In the genomic region with DNA sequence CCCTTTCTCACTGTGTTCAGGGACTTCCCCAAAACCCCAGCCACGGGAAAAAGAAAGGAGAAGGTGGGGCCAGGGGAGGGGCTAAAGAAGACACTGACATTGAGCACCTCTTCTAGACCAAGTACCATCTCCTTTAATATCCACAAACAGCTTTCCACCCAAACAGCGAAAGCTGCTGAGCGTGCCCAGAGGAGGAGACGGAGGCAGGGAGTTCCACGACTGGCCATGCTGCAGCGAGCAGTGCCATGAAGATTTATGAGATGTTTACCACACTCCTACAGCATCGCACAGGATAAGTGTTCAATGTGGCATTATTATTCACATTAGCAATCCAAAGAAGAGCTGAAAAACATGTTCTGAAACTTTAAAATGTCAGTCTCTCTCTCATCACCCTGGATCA, we compare ENCODE assay signal across 14 cellular contexts.
A peak's percentile ranks its signal among the peaks of the same experiment; 100 is the strongest.
DNase-seq lines count a peak whose midpoint lies in the region; ATAC-seq and TF ChIP-seq lines count a peak whose summit lies in the region.
"Had no signal": no experiment of that assay in that cellular context is flagged by ENCODE, and none has a peak within 500 bp of the region (broad histone marks: within the 10 kb centered on the region; RNA-seq: fewer than 3 reads in every experiment).

No MANE protein-coding gene starts in this region.

- H3K36me3 ChIP-seq in cardiac muscle cell (no peaks in the 10 kb centered on the region), fibroblast of lung (ENCODE audit: control insufficient read depth, insufficient read depth, low read length) (no peaks in the 10 kb centered on the region), vagina (no peaks in the 10 kb centered on the region)

- no peak overlapping the region for H3K4me3 Mint-ChIP-seq in endothelial cell (ENCODE audit: unreplicated experiment)
- H3K4me3 Mint-ChIP-seq: stimulated activated memory B cell treated with anti-CD40 and anti-IgM and Interleukin-4, amounts not matched to agents 10 μg/mL and 1 μg/mL and 100 μg/mL, for 72 hours; T-helper 17 cell had no signal

- peaks cover 3% of the 10 kb centered on the region for H3K4me1 Mint-ChIP-seq in endothelial cell (ENCODE audit: unreplicated experiment)
- H3K4me1 Mint-ChIP-seq: stimulated activated memory B cell treated with anti-CD40 and anti-IgM and Interleukin-4, amounts not matched to agents 10 μg/mL and 1 μg/mL and 100 μg/mL, for 72 hours had no signal

- H3K27me3 ChIP-seq in cardiac muscle cell (no peaks in the 10 kb centered on the region), fibroblast of lung (ENCODE audit: control insufficient read depth, insufficient read depth, low read length) (no peaks in the 10 kb centered on the region), vagina (no peaks in the 10 kb centered on the region)

- peaks cover 7% of the 10 kb centered on the region for H3K36me3 Mint-ChIP-seq in endothelial cell (ENCODE audit: low read depth, unreplicated experiment)

- H3K4me2 ChIP-seq in fibroblast of lung (ENCODE audit: extremely low read depth, insufficient read depth, low read length), result peak overlapping the region; percentile 60

- no peak for TF ChIP-seq POLR2A in vagina (IDR thresholded peaks at IDR 0.05)

- H2AFZ ChIP-seq in fibroblast of lung (ENCODE audit: low read length), result no peak overlapping the region
- H2AFZ ChIP-seq: parathyroid adenoma had no signal

- TF ChIP-seq CTCF in cardiac muscle cell (IDR thresholded peaks at IDR 0.05; ENCODE audit: low read depth, low read length) (no peak), fibroblast of lung (conservative IDR thresholded peaks at IDR 0.05 in 1 of 2, IDR thresholded peaks at IDR 0.05 in 1 of 2; ENCODE audit: low read depth in 1 of 2, low read length in 2 of 2) (no peak), omental fat pad (IDR thresholded peaks at IDR 0.05) (no peak), vagina (IDR thresholded peaks at IDR 0.05) (no peak), endothelial cell (IDR thresholded peaks at IDR 0.05; ENCODE audit: unreplicated experiment) (no peak)

- DNase-seq in cardiac muscle cell (ENCODE audit: low read depth in 1 of 2, low spot score in 1 of 2) (no peak), cardiac septum (ENCODE audit: low spot score) (no peak), fibroblast of lung (ENCODE audit: low read depth in 2 of 2) (no peak), omental fat pad (ENCODE audit: low spot score) (no peak), vagina (ENCODE audit: extremely low spot score in 2 of 2) (no peak), endothelial cell (ENCODE audit: low spot score) (no peak), NCI-H1105 (lab: John Stamatoyannopoulos, UW) (no peak)
- DNase-seq: NCI-H187 treated with DMSO at 0.1 percent for 48 hours; NCI-H524 treated with DMSO at 0.1 percent for 48 hours; stimulated activated CD4-positive, alpha-beta T cell treated with anti-CD3 and anti-CD28 coated beads, Interleukin-12 subunit alpha, Interleukin-12 subunit beta, amount 100 ng/mL, for 4 hours; T-helper 17 cell had no signal

- H3K4me3 ChIP-seq in cardiac muscle cell (no peak overlapping the region), fibroblast of lung (replicated peaks in 1 of 4; ENCODE audit: control extremely low read depth in 1 of 4, insufficient read depth in 1 of 4, low read depth in 3 of 4, low read length in 4 of 4) (no peak overlapping the region), vagina (peak overlapping the region in 1 of 2 donors; percentile 35)

- no peaks in the 10 kb centered on the region for H3K79me2 ChIP-seq in fibroblast of lung (ENCODE audit: control insufficient read depth, insufficient read depth, low read length)
- H3K79me2 ChIP-seq: parathyroid adenoma had no signal

- H3K4me1 ChIP-seq in cardiac muscle cell (ENCODE audit: low read depth) (peaks cover 18% of the 10 kb centered on the region), fibroblast of lung (ENCODE audit: control insufficient read depth, extremely low read depth, insufficient read depth, low read length) (no peaks in the 10 kb centered on the region), vagina (peaks cover 7% of the 10 kb centered on the region)
- H3K4me1 ChIP-seq: parathyroid adenoma had no signal

- no peak overlapping the region for H3K27ac Mint-ChIP-seq in endothelial cell (ENCODE audit: unreplicated experiment)
- H3K27ac Mint-ChIP-seq: stimulated activated memory B cell treated with anti-CD40 and anti-IgM and Interleukin-4, amounts not matched to agents 10 μg/mL and 1 μg/mL and 100 μg/mL, for 72 hours; T-helper 17 cell had no signal

- H4K20me1 ChIP-seq in fibroblast of lung (ENCODE audit: control insufficient read depth, extremely low read depth, insufficient read depth, low read length), result no peaks in the 10 kb centered on the region

- ATAC-seq in omental fat pad (ENCODE audit: low FRiP score), result peak; percentile 54
- no peak for ATAC-seq in GM21786 (IDR thresholded peaks at IDR 0.05; ENCODE audit: unreplicated experiment)
- ATAC-seq: stimulated activated memory B cell treated with anti-CD40 and anti-IgM and Interleukin-4, amounts not matched to agents 10 μg/mL and 1 μg/mL and 100 μg/mL, for 72 hours; T-helper 17 cell had no signal

- peak overlapping the region; percentile 41 for H3K27ac ChIP-seq in cardiac muscle cell
- no peak overlapping the region for H3K27ac ChIP-seq in fibroblast of lung (ENCODE audit: insufficient read depth, low read length)
- peak overlapping the region; percentile 71 for H3K27ac ChIP-seq in vagina
- H3K27ac ChIP-seq: parathyroid adenoma had no signal

- peaks cover 9% of the 10 kb centered on the region for H3K9me3 Mint-ChIP-seq in endothelial cell (ENCODE audit: unreplicated experiment)

- H3K9me3 ChIP-seq in cardiac muscle cell (ENCODE audit: low read depth), result no peaks in the 10 kb centered on the region
- no peaks in the 10 kb centered on the region for H3K9me3 ChIP-seq in fibroblast of lung (ENCODE audit: control insufficient read depth, insufficient read depth, low read depth, low read length)
- no peaks in the 10 kb centered on the region for H3K9me3 ChIP-seq in vagina

- no peak overlapping the region for H3K9ac ChIP-seq in fibroblast of lung (ENCODE audit: insufficient read depth, low read length)
- H3K9ac ChIP-seq: parathyroid adenoma had no signal

- no peaks in the 10 kb centered on the region for H3K27me3 Mint-ChIP-seq in endothelial cell (ENCODE audit: unreplicated experiment)
- H3K27me3 Mint-ChIP-seq: stimulated activated memory B cell treated with anti-CD40 and anti-IgM and Interleukin-4, amounts not matched to agents 10 μg/mL and 1 μg/mL and 100 μg/mL, for 72 hours; T-helper 17 cell had no signal

- intact Hi-C loops in cardiac septum (cut with DNase I) (no loop called here), vagina (cut with DNase I) (loop anchor here (5.0 to 10.0 kb wide), 2 partner anchors 52 to 129 kb away; partner anchors contain the start of gene LARGE1)
